ENCODE assay signal across 8 cellular contexts in genomic region chr10:43594944-43595589, GRCh38. TPM values are rescaled to one million over a fixed set of nuclear protein-coding genes. Genes with fewer than 3 reads are reported as not detected.
DNase-seq lines count a peak whose midpoint lies in the region; ATAC-seq and TF ChIP-seq lines count a peak whose summit lies in the region.

No MANE protein-coding gene starts in this region.

- DNase-seq in EH (ENCODE audit: low read depth), result peak; percentile 31
- peak; percentile 24 for DNase-seq in activated naive CD4-positive, alpha-beta T cell treated with anti-CD3 and anti-CD28 coated beads, Interleukin-2, amount 50 U/mL, for 16 hours
- no peak for DNase-seq in midbrain (lab: John Stamatoyannopoulos, UW)
- no peak for DNase-seq in WERI-Rb-1
- no peak for DNase-seq in hypothalamus (lab: John Stamatoyannopoulos, UW)

- TF ChIP-seq CTCF in liver (IDR thresholded peaks at IDR 0.05; ENCODE audit: low read depth, low read length, missing input control) (no peak), WERI-Rb-1 (IDR thresholded peaks at IDR 0.05; ENCODE audit: low read depth, low read length) (no peak)

- no peaks in the 10 kb centered on the region for H3K27me3 ChIP-seq in liver (ENCODE audit: control insufficient read depth in 4 of 4, insufficient read depth in 4 of 4, low read length in 3 of 4)
- peaks cover 19% of the 10 kb centered on the region for H3K27me3 ChIP-seq in WERI-Rb-1 (ENCODE audit: insufficient read depth, low read depth, severe bottlenecking)

- H3K4me3 ChIP-seq in liver (ENCODE audit: low read depth in 1 of 3, low read length in 3 of 3), result peak overlapping the region in 2 of 3 donors; percentile 12 to 46
- no peak overlapping the region for H3K4me3 ChIP-seq in WERI-Rb-1 (ENCODE audit: low read depth, low read length)

- TF ChIP-seq RAD21 in liver (IDR thresholded peaks at IDR 0.05), result no peak

- WGBS in liver, result 30% methylated on average over 8 of the region's 8 CpGs

- no peak overlapping the region for H3K9ac ChIP-seq in liver (ENCODE audit: low read depth in 1 of 2, low read length in 2 of 2)

- ATAC-seq in GM21360 (IDR thresholded peaks at IDR 0.05; ENCODE audit: unreplicated experiment) (peak; percentile 94), HG03575 (IDR thresholded peaks at IDR 0.05; ENCODE audit: extremely low read depth, insufficient number of reproducible peaks, low FRiP score, unreplicated experiment) (peak; percentile 94)

- peaks cover 1 to 16% (median 7%) of the 10 kb centered on the region in 4 donors for H3K4me1 ChIP-seq in liver (ENCODE audit: control insufficient read depth in 4 of 4, insufficient read depth in 4 of 4, low read length in 3 of 4)

- H3K36me3 ChIP-seq in liver (ENCODE audit: control insufficient read depth in 4 of 4, insufficient read depth in 3 of 4, low read depth in 1 of 4, low read length in 3 of 4) (no peaks in the 10 kb centered on the region), WERI-Rb-1 (no peaks in the 10 kb centered on the region)

- H3K9me3 ChIP-seq in liver (ENCODE audit: control insufficient read depth in 4 of 4, low read length in 3 of 4), result peaks cover 0 to 10% (median 0%) of the 10 kb centered on the region in 4 donors
- peaks cover 18% of the 10 kb centered on the region for H3K9me3 ChIP-seq in WERI-Rb-1 (ENCODE audit: severe bottlenecking)

- H3K27ac ChIP-seq in liver (ENCODE audit: low read depth in 1 of 2, low read length in 2 of 2) (no peak overlapping the region), WERI-Rb-1 (no peak overlapping the region)

TF ChIP-seq in liver, 16 proteins besides CTCF, POLR2A, EP300 and RAD21:
- peak in 1 of 2 donors; percentile 13 for TF ChIP-seq HNF4A (conservative IDR thresholded peaks at IDR 0.05)
- no peak for TF ChIP-seq HNF4G (IDR thresholded peaks at IDR 0.05)

RNA-seq across cellular contexts. Expression of gene ZNF485, which starts 11.2 kb away (rescaled TPM):
- 1 to 10 TPM in 1 of 2 donors, under 1 TPM in 1; 0.98 to 2.4 TPM for total RNA-seq in liver
- 1 to 10 TPM in 1 of 2 donors, under 1 TPM in 1; 0.92 to 1.0 TPM for polyA plus RNA-seq in liver

RNA-seq across cellular contexts. Expression of gene ZNF239, which starts 20.7 kb away (rescaled TPM):
- 1 to 10 TPM; 1.5 to 2.1 TPM for total RNA-seq in liver
- under 1 TPM; 0.57 to 0.69 TPM for polyA plus RNA-seq in liver

RNA-seq across cellular contexts. Expression of gene ZNF32, which starts 53.6 kb away (rescaled TPM):
- 10 to 100 TPM in 1 of 2 donors, 1 to 10 TPM in 1; 6.5 to 11.9 TPM for total RNA-seq in liver
- 10 to 100 TPM; 13.1 to 19.9 TPM for polyA plus RNA-seq in liver

Comparison
In these comparisons a context has a peak if more than half of its experiments do, and no peak if none do; other contexts are left out.
1. DNase-seq: peak in EH (single experiment) and activated naive CD4-positive, alpha-beta T cell treated with anti-CD3 and anti-CD28 coated beads, Interleukin-2, amount 50 U/mL, for 16 hours (single experiment); none in midbrain (single experiment), WERI-Rb-1 (single experiment) and hypothalamus (0 of 51).